8 cellular contexts compared by ENCODE assay signal in the genomic region with DNA sequence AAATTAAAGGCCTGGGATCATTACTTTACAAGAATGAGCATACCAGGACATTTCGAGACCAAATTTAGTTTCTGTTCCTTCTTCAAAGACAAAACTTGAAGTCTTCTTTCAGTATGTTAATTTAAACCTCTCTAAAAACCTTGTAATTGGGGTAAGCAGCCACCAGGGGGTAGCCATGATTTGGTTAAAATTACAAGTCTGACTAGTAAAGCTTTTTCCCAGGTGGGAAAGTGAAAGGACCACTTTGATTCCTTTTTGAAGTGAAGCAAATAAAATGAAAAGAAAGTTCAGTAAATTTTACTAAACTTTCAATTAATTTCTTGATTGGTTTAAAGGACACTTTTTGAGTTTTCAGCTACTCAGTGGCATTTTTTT.
DNase-seq lines count a peak whose midpoint lies in the region; ATAC-seq and TF ChIP-seq lines count a peak whose summit lies in the region.

No MANE protein-coding gene starts in this region.

- H3K4me3 Mint-ChIP-seq in activated B cell treated with CpG ODN at 0.5 μM for 24 hours = no peak overlapping the region

- peaks cover 28% of the 10 kb centered on the region for H3K4me1 Mint-ChIP-seq in activated B cell treated with CpG ODN at 0.5 μM for 24 hours

- H3K36me3 Mint-ChIP-seq in activated B cell treated with CpG ODN at 0.5 μM for 24 hours (ENCODE audit: low read depth) = no peaks in the 10 kb centered on the region

- TF ChIP-seq CTCF in GM12873 (IDR thresholded peaks at IDR 0.05; ENCODE audit: insufficient read depth, low read depth, low read length, missing control alignments) (peak; percentile 60), activated B cell treated with CpG ODN at 0.5 μM for 24 hours (IDR thresholded peaks at IDR 0.05) (peak; percentile 50)

- CTCF ChIA-PET in activated B cell treated with CpG ODN at 0.5 μM for 24 hours (lab: Charles Lee) = interaction anchor here (2.4 to 4.7 kb wide), 2 partner anchors 471 to 508 kb away, joined by 13 to 33 read pairs; no protein-coding TSS in a partner anchor

- no peaks in the 10 kb centered on the region for H3K27me3 Mint-ChIP-seq in activated B cell treated with CpG ODN at 0.5 μM for 24 hours

- intact Hi-C loops in activated B cell treated with CpG ODN at 0.5 μM for 24 hours (cut with micrococcal nuclease) = loop anchor here (1.0 to 2.0 kb wide), 3 partner anchors 321 to 510 kb away; no protein-coding TSS in a partner anchor

- POLR2A ChIA-PET in activated B cell treated with CpG ODN at 0.5 μM for 24 hours (lab: Charles Lee) = no interaction called here

- DNase-seq in activated B cell treated with CpG ODN at 0.5 μM for 24 hours (no peak), renal cortical epithelial cell (ENCODE audit: low read depth) (peak; percentile 14), Ammon's horn (ENCODE audit: low spot score) (no peak), middle frontal gyrus (ENCODE audit: extremely low spot score, low spot score) (no peak), NK-92 (lab: John Stamatoyannopoulos, UW; ENCODE audit: unreplicated experiment) (no peak)

- no peaks in the 10 kb centered on the region for H3K9me3 Mint-ChIP-seq in activated B cell treated with CpG ODN at 0.5 μM for 24 hours

- peak; percentile 78 for ATAC-seq in GM19467 (IDR thresholded peaks at IDR 0.05; ENCODE audit: unreplicated experiment)
- peak; percentile 89 for ATAC-seq in HG03442 (IDR thresholded peaks at IDR 0.05; ENCODE audit: unreplicated experiment)
- peak; percentile 71 for ATAC-seq in activated B cell treated with CpG ODN at 0.5 μM for 24 hours (ENCODE audit: low read depth)

- H3K27ac Mint-ChIP-seq in activated B cell treated with CpG ODN at 0.5 μM for 24 hours = no peak overlapping the region
